In the genomic region with DNA sequence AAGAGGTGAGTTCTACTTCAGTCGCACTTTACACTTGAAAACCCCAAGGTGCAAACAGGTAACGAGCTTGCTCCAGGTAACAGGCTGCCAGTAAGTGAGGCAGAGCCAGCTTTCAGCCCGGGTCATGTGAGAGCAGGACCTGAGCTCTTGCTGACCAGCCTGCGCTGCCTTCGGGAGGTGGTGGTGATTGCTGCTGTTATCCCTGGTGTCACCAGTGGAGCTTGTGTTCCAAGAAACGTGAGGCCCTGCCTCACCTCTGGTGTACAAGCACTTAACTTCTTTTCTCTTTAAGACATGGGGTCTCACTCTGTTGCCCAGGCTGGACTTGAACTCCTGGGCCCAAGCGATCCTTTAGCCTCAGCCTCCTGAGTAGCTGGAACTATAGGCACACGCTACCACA, we compare ENCODE assay signal across 21 cellular contexts.
"Had no signal": no experiment of that assay in that cellular context is flagged by ENCODE, and none has a peak within 500 bp of the region (broad histone marks: within the 10 kb centered on the region; RNA-seq: fewer than 3 reads in every experiment).

No MANE protein-coding gene starts in this region.

- H3K36me3 Mint-ChIP-seq: type B pancreatic cell had no signal

- H3K27me3 ChIP-seq: left lung, right lobe of liver, uterus had no signal

- H3K4me3 ChIP-seq: left lung, lower lobe of right lung, right lobe of liver, uterus had no signal

- H3K9me3 Mint-ChIP-seq: central memory CD8-positive, alpha-beta T cell; natural killer cell treated with Interleukin-12 subunit alpha and Interleukin-12 subunit beta and Interleukin-15 and Interleukin-18, amount 100 ng/mL, for 72 hours; type B pancreatic cell had no signal

- H3K27ac ChIP-seq: lower lobe of right lung, right lobe of liver, uterus had no signal

- H3K4me1 ChIP-seq: right lobe of liver, uterus had no signal

- FAIRE-seq: bronchial epithelial cell, endometrium, frontal cortex, islet of Langerhans had no signal

- H3K4me3 Mint-ChIP-seq: central memory CD8-positive, alpha-beta T cell; natural killer cell treated with Interleukin-12 subunit alpha and Interleukin-12 subunit beta and Interleukin-15 and Interleukin-18, amount 100 ng/mL, for 72 hours; type B pancreatic cell had no signal

- H3K36me3 ChIP-seq: right lobe of liver, uterus had no signal

- H3K27me3 Mint-ChIP-seq: central memory CD8-positive, alpha-beta T cell; natural killer cell treated with Interleukin-12 subunit alpha and Interleukin-12 subunit beta and Interleukin-15 and Interleukin-18, amount 100 ng/mL, for 72 hours had no signal

- DNase-seq: activated CD4-positive, alpha-beta T cell treated with anti-CD3 and anti-CD28 coated beads for 4 hours; activated CD4-positive, alpha-beta T cell treated with anti-CD3 and anti-CD28 coated beads, Interleukin-2, amount 50 U/mL, for 48 hours; activated CD4-positive, CD25-positive, alpha-beta regulatory T cell; activated gamma-delta T cell; effector CD8-positive, alpha-beta T cell; left lung; lower lobe of right lung; mesenchymal stem cell; posterior cingulate gyrus; stimulated activated CD4-positive, alpha-beta T cell treated with anti-CD3 and anti-CD28 coated beads, Interleukin-2, amount 100 ng/mL, for 48 hours; stimulated activated naive CD4-positive, alpha-beta T cell treated with Interleukin-2 at 50 U/mL for 16 hours; substantia nigra; uterus had no signal

- H3K9me3 ChIP-seq: left lung, lower lobe of right lung, right lobe of liver, uterus had no signal

- H3K27ac Mint-ChIP-seq: natural killer cell treated with Interleukin-12 subunit alpha and Interleukin-12 subunit beta and Interleukin-15 and Interleukin-18, amount 100 ng/mL, for 72 hours; type B pancreatic cell had no signal

- ATAC-seq: natural killer cell treated with Interleukin-12 subunit alpha and Interleukin-12 subunit beta and Interleukin-15 and Interleukin-18, amount 100 ng/mL, for 72 hours had no signal
